Comparison of ENCODE assay signal across 23 cellular contexts in the genomic region with DNA sequence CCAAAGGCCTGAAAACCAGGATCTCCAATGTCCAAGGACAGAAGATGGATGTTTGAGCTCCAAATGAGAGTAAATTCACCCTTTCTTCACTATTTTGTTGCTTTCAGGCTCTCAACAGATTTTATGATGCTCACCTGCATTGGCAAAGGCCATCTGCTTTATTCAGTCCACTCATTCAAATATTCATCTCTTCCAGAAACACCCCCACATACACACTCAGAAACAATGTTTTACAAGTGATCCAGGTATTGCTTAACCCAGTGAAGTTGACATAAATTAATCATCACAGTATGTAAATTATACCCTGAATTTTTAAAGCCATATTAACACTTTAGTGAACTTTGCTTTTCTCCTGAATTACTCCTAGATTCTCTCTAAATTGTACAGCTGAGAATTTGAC.
DNase-seq lines count a peak whose midpoint lies in the region; ATAC-seq and TF ChIP-seq lines count a peak whose summit lies in the region.
"Had no signal": no experiment of that assay in that cellular context is flagged by ENCODE, and none has a peak within 500 bp of the region (broad histone marks: within the 10 kb centered on the region; RNA-seq: fewer than 3 reads in every experiment).

No MANE protein-coding gene starts in this region.

- H3K36me3 Mint-ChIP-seq in MCF 10A (ENCODE audit: insufficient read depth, unreplicated experiment): no peaks in the 10 kb centered on the region
- no peaks in the 10 kb centered on the region for H3K36me3 Mint-ChIP-seq in stimulated activated effector memory CD8-positive, alpha-beta T cell treated with anti-CD3 and anti-CD28 coated beads, Interleukin-12 subunit alpha, Interleukin-12 subunit beta, amount 100 ng/mL, for 72 hours

- no peak for TF ChIP-seq CTCF in MCF 10A (IDR thresholded peaks at IDR 0.05; ENCODE audit: unreplicated experiment)
- no peak for TF ChIP-seq CTCF in breast epithelium (IDR thresholded peaks at IDR 0.05)
- no peak for TF ChIP-seq CTCF in smooth muscle cell (IDR thresholded peaks at IDR 0.05; ENCODE audit: borderline replicate concordance, insufficient read depth, poor library complexity, severe bottlenecking)

- H3K4me2 ChIP-seq in smooth muscle cell: no peak overlapping the region
- H3K4me2 ChIP-seq: A549 had no signal

- H3K27ac ChIP-seq in breast epithelium (no peak overlapping the region), smooth muscle cell (ENCODE audit: low read depth) (no peak overlapping the region)
- H3K27ac ChIP-seq: A549; BLaER1 treated with 17β-estradiol and CSF1 and Interleukin-3, amounts not matched to agents 10 nM and 100 nM; SK-N-MC had no signal

- no peak overlapping the region for H3K27ac Mint-ChIP-seq in MCF 10A (ENCODE audit: low read depth, unreplicated experiment)
- H3K27ac Mint-ChIP-seq in stimulated activated effector memory CD8-positive, alpha-beta T cell treated with anti-CD3 and anti-CD28 coated beads, Interleukin-12 subunit alpha, Interleukin-12 subunit beta, amount 100 ng/mL, for 72 hours: no peak overlapping the region
- H3K27ac Mint-ChIP-seq: CD4-positive, alpha-beta T cell had no signal

- H3K9me3 ChIP-seq in breast epithelium: no peaks in the 10 kb centered on the region
- H3K9me3 ChIP-seq in smooth muscle cell (replicated peaks; ENCODE audit: low read depth): no peaks in the 10 kb centered on the region
- H3K9me3 ChIP-seq: A549; BLaER1 treated with 17β-estradiol and CSF1 and Interleukin-3, amounts not matched to agents 10 nM and 100 nM; MG63 had no signal

- peaks cover 7% of the 10 kb centered on the region for H3K4me1 Mint-ChIP-seq in MCF 10A (ENCODE audit: insufficient read depth, unreplicated experiment)
- peaks cover 5% of the 10 kb centered on the region for H3K4me1 Mint-ChIP-seq in stimulated activated effector memory CD8-positive, alpha-beta T cell treated with anti-CD3 and anti-CD28 coated beads, Interleukin-12 subunit alpha, Interleukin-12 subunit beta, amount 100 ng/mL, for 72 hours

- H3K4me3 ChIP-seq in breast epithelium (no peak overlapping the region), smooth muscle cell (no peak overlapping the region)
- H3K4me3 ChIP-seq: A549; BLaER1 treated with 17β-estradiol and CSF1 and Interleukin-3, amounts not matched to agents 10 nM and 100 nM; MG63; SK-N-MC had no signal

- no TSS peak for BruUV-seq in MCF 10A (replicated peaks; lab: Mats Ljungman, UMichigan)

- no peaks in the 10 kb centered on the region for H3K27me3 Mint-ChIP-seq in MCF 10A (ENCODE audit: insufficient read depth, unreplicated experiment)
- H3K27me3 Mint-ChIP-seq: CD4-positive, alpha-beta T cell had no signal

- DNase-seq in MCF 10A (ENCODE audit: unreplicated experiment): peak; percentile 61
- DNase-seq in breast epithelium (ENCODE audit: low spot score in 2 of 2): no peak
- peak; percentile 52 for DNase-seq in amniotic epithelial cell (ENCODE audit: low read depth)
- no peak for DNase-seq in stimulated activated effector memory CD8-positive, alpha-beta T cell treated with anti-CD3 and anti-CD28 coated beads, Interleukin-12 subunit alpha, Interleukin-12 subunit beta, amount 100 ng/mL, for 72 hours (ENCODE audit: low spot score in 2 of 2)
- no peak for DNase-seq in head of caudate nucleus
- DNase-seq in NCI-H2081 treated with DMSO at 0.1 percent for 48 hours (lab: John Stamatoyannopoulos, UW): no peak
- no peak for DNase-seq in smooth muscle cell (lab: John Stamatoyannopoulos, UW; ENCODE audit: unreplicated experiment)
- DNase-seq: AML-193; CD4-positive, alpha-beta T cell; DMS53; MG63; NCI-H2029; NCI-H446 treated with DMSO at 0.1 percent for 48 hours; NCI-H526; NCI-H82; NK-92 treated with Interleukin-12 subunit alpha and Interleukin-12 subunit beta, amount 100 ng/mL, for 24 hours; RPMI8226; SIG-M5 had no signal

- CTCF ChIA-PET in MCF 10A (lab: Yijun Ruan, JAX): no interaction called here

- no peak overlapping the region for H2AFZ ChIP-seq in smooth muscle cell (ENCODE audit: low read depth)

- H4K20me1 ChIP-seq in smooth muscle cell (ENCODE audit: low read depth): no peaks in the 10 kb centered on the region
- H4K20me1 ChIP-seq: BLaER1 treated with 17β-estradiol and CSF1 and Interleukin-3, amounts not matched to agents 10 nM and 100 nM had no signal

- TF ChIP-seq POLR2A in breast epithelium (IDR thresholded peaks at IDR 0.05): no peak

- peak; percentile 35 for ATAC-seq in esophagus mucosa
- peak; percentile 65 for ATAC-seq in stimulated activated effector memory CD8-positive, alpha-beta T cell treated with anti-CD3 and anti-CD28 coated beads, Interleukin-12 subunit alpha, Interleukin-12 subunit beta, amount 100 ng/mL, for 72 hours
- ATAC-seq: A549, HepG2 had no signal

- H3F3A ChIP-seq in smooth muscle cell (ENCODE audit: low read depth): no peaks in the 10 kb centered on the region

- H3K27me3 ChIP-seq in breast epithelium (no peaks in the 10 kb centered on the region), smooth muscle cell (ENCODE audit: low read depth) (no peaks in the 10 kb centered on the region)
- H3K27me3 ChIP-seq: BLaER1 treated with 17β-estradiol and CSF1 and Interleukin-3, amounts not matched to agents 10 nM and 100 nM; MG63 had no signal

- H3K9me3 Mint-ChIP-seq in MCF 10A (ENCODE audit: unreplicated experiment): no peaks in the 10 kb centered on the region
- H3K9me3 Mint-ChIP-seq in stimulated activated effector memory CD8-positive, alpha-beta T cell treated with anti-CD3 and anti-CD28 coated beads, Interleukin-12 subunit alpha, Interleukin-12 subunit beta, amount 100 ng/mL, for 72 hours: no peaks in the 10 kb centered on the region
- H3K9me3 Mint-ChIP-seq: CD4-positive, alpha-beta T cell had no signal

- H3K79me2 ChIP-seq in smooth muscle cell (ENCODE audit: low read depth): no peaks in the 10 kb centered on the region

- POLR2A ChIA-PET in MCF 10A (lab: Yijun Ruan, JAX): interaction anchor here (0.6 to 0.7 kb wide), 4 partner anchors 21 to 107 kb away, joined by 3 to 4 read pairs (median 3); no protein-coding TSS in a partner anchor

- no peak overlapping the region for H3K9ac ChIP-seq in smooth muscle cell (ENCODE audit: low read depth)
- H3K9ac ChIP-seq: BLaER1 treated with 17β-estradiol and CSF1 and Interleukin-3, amounts not matched to agents 10 nM and 100 nM had no signal

- H3K4me1 ChIP-seq in breast epithelium (no peaks in the 10 kb centered on the region), smooth muscle cell (ENCODE audit: low read depth) (peaks cover 7% of the 10 kb centered on the region)
- H3K4me1 ChIP-seq: A549 had no signal

- H3K36me3 ChIP-seq in breast epithelium: no peaks in the 10 kb centered on the region
- no peaks in the 10 kb centered on the region for H3K36me3 ChIP-seq in smooth muscle cell (ENCODE audit: low read depth)
- H3K36me3 ChIP-seq: BLaER1 treated with 17β-estradiol and CSF1 and Interleukin-3, amounts not matched to agents 10 nM and 100 nM; MG63 had no signal

- no peak overlapping the region for H3K4me3 Mint-ChIP-seq in MCF 10A (ENCODE audit: unreplicated experiment)
- H3K4me3 Mint-ChIP-seq in stimulated activated effector memory CD8-positive, alpha-beta T cell treated with anti-CD3 and anti-CD28 coated beads, Interleukin-12 subunit alpha, Interleukin-12 subunit beta, amount 100 ng/mL, for 72 hours: no peak overlapping the region
- H3K4me3 Mint-ChIP-seq: CD4-positive, alpha-beta T cell had no signal

- intact Hi-C loops in MCF 10A (cut with micrococcal nuclease): no loop called here
- intact Hi-C loops in breast epithelium (cut with DNase I; ENCODE audit: low total_unique reads): no loop called here
- intact Hi-C loops in head of caudate nucleus (cut with DNase I): no loop called here

Comparison
In these comparisons a context has a peak if more than half of its experiments do, and no peak if none do; other contexts are left out.
1. DNase-seq: peak in MCF 10A (single experiment) and amniotic epithelial cell (single experiment); none in breast epithelium (0 of 2), stimulated activated effector memory CD8-positive, alpha-beta T cell treated with anti-CD3 and anti-CD28 coated beads, Interleukin-12 subunit alpha, Interleukin-12 subunit beta, amount 100 ng/mL, for 72 hours (0 of 2), head of caudate nucleus (0 of 42), NCI-H2081 treated with DMSO at 0.1 percent for 48 hours (single experiment) and smooth muscle cell (single experiment).